Comparison of ENCODE assay signal across 8 cellular contexts in genomic region chr11:73308963-73309960, GRCh38. TPM values are rescaled to one million over a fixed set of nuclear protein-coding genes. Genes with fewer than 3 reads are reported as not detected.
DNase-seq lines count a peak whose midpoint lies in the region; ATAC-seq lines count a peak whose summit lies in the region.

No MANE protein-coding gene starts in this region.

- peak overlapping the region; percentile 68 to 94 (median 86) for H3K27ac ChIP-seq in skin epidermis

- DNase-seq in D341Med (ENCODE audit: low spot score) (peak; percentile 54), LHCN-M2 (ENCODE audit: low read depth) (peak; percentile 95), T47D (ENCODE audit: low read depth in 1 of 2, low spot score in 1 of 2) (peak; percentile 97 to 99), iPS-NIHi11 (ENCODE audit: low spot score) (peak; percentile 90), DMS153 (lab: John Stamatoyannopoulos, UW) (no peak)
- no peak for DNase-seq in stimulated activated CD4-positive, alpha-beta T cell treated with anti-CD3 and anti-CD28 coated beads, Interleukin-1b, Interleukin-23, amount 100 ng/mL, for 48 hours

- no peak for ATAC-seq in GM21390 (IDR thresholded peaks at IDR 0.05; ENCODE audit: unreplicated experiment)

- in situ Hi-C loops in T47D (cut with HindIII; ENCODE audit: low pct_unique_long_range_greater_than_20kb, low sequenced_read_pairs): no loop called here

- peak overlapping the region; percentile 39 to 74 (median 54) for H3K4me3 ChIP-seq in skin epidermis

RNA-seq across cellular contexts. Expression of gene ARHGEF17, which starts 1.2 kb away (rescaled TPM):
- total RNA-seq in LHCN-M2 (2014; rRNA removed): 13.8 and 15.7 TPM in 2 replicates
- 33.9 TPM for polyA plus RNA-seq in LHCN-M2 (2012)

RNA-seq across cellular contexts. Expression of gene P2RY6, which starts 37.1 kb away (rescaled TPM):
- total RNA-seq in LHCN-M2 (2014; rRNA removed): 0.17 TPM in 1 of 2 replicates, not detected in the other
- polyA plus RNA-seq in LHCN-M2 (2012): 0.60 TPM

Comparison
In these comparisons a context has a peak if more than half of its experiments do, and no peak if none do; other contexts are left out.
1. DNase-seq: peak in D341Med (single experiment), LHCN-M2 (single experiment), T47D (2 of 2) and iPS-NIHi11 (single experiment); none in DMS153 (single experiment) and stimulated activated CD4-positive, alpha-beta T cell treated with anti-CD3 and anti-CD28 coated beads, Interleukin-1b, Interleukin-23, amount 100 ng/mL, for 48 hours (single experiment).